ENCODE assay signal across 1 cellular context in the genomic region with DNA sequence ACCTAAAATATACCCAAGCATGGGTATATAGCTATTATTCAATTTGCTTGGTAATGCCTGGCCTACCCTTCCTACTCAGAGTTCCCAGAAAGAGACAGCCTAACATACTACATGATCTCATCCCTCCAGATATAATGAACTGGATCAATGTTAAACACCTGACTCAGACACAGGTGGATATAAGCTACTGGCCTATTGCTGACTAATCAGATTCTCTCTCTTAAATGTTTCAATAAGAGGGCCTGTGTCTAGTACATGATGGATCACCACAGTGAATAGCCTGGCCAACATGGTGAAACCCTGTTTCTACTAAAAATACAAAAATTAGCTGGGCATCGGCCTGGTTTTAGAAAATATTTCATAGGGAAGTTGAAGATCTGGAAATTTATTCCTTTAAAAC.
A peak's percentile ranks its signal among the peaks of the same experiment; 100 is the strongest.
TF ChIP-seq lines count a peak whose summit lies in the region.

No MANE protein-coding gene starts in this region.

TF ChIP-seq in K562, 482 proteins besides CTCF, POLR2A, EP300 and RAD21 (continued from another document):
- TF ChIP-seq, protein P1, sequence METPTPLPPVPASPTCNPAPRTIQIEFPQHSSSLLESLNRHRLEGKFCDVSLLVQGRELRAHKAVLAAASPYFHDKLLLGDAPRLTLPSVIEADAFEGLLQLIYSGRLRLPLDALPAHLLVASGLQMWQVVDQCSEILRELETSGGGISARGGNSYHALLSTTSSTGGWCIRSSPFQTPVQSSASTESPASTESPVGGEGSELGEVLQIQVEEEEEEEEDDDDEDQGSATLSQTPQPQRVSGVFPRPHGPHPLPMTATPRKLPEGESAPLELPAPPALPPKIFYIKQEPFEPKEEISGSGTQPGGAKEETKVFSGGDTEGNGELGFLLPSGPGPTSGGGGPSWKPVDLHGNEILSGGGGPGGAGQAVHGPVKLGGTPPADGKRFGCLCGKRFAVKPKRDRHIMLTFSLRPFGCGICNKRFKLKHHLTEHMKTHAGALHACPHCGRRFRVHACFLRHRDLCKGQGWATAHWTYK (CRISPR knock-in tag; IDR thresholded peaks at IDR 0.05) = no peak
- TF ChIP-seq SP2 (IDR thresholded peaks at IDR 0.05; ENCODE audit: extremely low read depth, low read depth, low read length, poor library complexity, severe bottlenecking) (no peak), MAFK (IDR thresholded peaks at IDR 0.05; ENCODE audit: low read length) (peak; percentile 72), SMARCA4 (IDR thresholded peaks at IDR 0.05) (no peak), TRIM28 (IDR thresholded peaks at IDR 0.05) (no peak), ZC3H8 (IDR thresholded peaks at IDR 0.05) (no peak), C11orf30 (IDR thresholded peaks at IDR 0.05; ENCODE audit: low read depth) (peak; percentile 71), NFE2L1 (tag; IDR thresholded peaks at IDR 0.05; ENCODE audit: borderline replicate concordance, low read depth) (no peak), ZNF316 (IDR thresholded peaks at IDR 0.05) (peak; percentile 80), ZNF696 (CRISPR knock-in tag; conservative IDR thresholded peaks at IDR 0.05) (no peak), FOXJ3 (CRISPR knock-in tag; IDR thresholded peaks at IDR 0.05) (no peak), ZBED1 (IDR thresholded peaks at IDR 0.05) (no peak), PRPF4 (IDR thresholded peaks at IDR 0.05; ENCODE audit: insufficient read depth, low read depth, low read length, poor library complexity, severe bottlenecking) (no peak), HDGF (IDR thresholded peaks at IDR 0.05) (no peak), MAFG (tag; conservative IDR thresholded peaks at IDR 0.05) (peak; percentile 55), GABPB1 (CRISPR knock-in tag; IDR thresholded peaks at IDR 0.05) (no peak), MXI1 (IDR thresholded peaks at IDR 0.05; ENCODE audit: low read depth, low read length) (no peak), BRD9 (IDR thresholded peaks at IDR 0.05; ENCODE audit: low read depth, partially characterized antibody) (no peak)
